Comparison of ENCODE assay signal across 2 cellular contexts in the genomic region with DNA sequence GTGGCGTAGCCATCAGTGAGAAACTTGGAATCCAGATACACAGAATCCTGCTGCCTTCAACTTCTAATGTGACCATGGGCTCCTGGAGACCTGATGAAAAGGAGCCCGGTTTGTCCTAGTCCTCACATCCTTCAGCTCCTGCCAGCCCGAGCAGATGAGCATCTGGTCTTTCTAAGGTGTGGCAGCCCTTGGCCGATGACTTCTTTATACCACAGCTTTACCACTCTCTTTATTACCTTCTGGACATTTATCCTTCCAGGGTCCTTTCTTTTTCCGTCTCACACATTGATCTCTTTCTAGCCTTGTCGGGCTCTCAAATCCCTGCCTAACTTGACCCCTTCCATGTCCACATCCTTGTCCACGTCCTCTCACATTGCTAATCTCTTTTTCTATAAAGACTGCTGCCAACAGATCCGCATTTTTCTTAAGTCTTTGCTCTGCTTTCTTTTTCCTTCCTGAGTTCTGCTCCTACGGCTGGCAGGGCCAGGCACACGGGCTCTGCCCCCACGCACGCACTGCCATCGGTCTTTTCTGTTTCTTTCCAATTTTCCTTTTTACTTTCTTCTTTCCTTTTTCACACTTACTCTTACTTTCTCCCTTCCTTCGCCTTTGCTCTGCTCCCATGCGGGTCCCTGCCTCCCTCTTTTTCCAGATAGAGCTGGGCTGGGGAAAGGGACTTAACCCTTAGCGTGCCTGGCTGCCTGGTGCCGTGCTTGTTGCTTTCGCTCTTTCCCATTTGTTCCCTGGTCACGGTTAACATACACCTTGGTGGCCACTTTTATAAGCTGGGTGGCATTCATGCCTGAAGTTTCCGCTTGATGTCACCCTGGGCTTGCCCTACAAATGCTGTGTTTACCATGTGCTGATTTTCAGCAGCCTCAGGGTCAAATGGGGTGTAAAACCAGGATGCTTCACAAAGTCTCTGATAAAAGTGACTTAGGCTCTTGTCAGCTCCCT.
TF ChIP-seq lines count a peak whose summit lies in the region.

No MANE protein-coding gene starts in this region.

TF ChIP-seq in IMR-90, 13 proteins besides CTCF, POLR2A, EP300 and RAD21:
- no peak for TF ChIP-seq FOS (IDR thresholded peaks at IDR 0.05; ENCODE audit: low read depth, low read length)
- no peak for TF ChIP-seq CHD1 (IDR thresholded peaks at IDR 0.05; ENCODE audit: low read depth, low read length)
- TF ChIP-seq MAFK (IDR thresholded peaks at IDR 0.05; ENCODE audit: low read depth, low read length): no peak
- no peak for TF ChIP-seq NFE2L2 (IDR thresholded peaks at IDR 0.05; ENCODE audit: low read depth, low read length)
- no peak for TF ChIP-seq SMC3 (IDR thresholded peaks at IDR 0.05; ENCODE audit: low read depth, low read length)
- TF ChIP-seq BHLHE40 (IDR thresholded peaks at IDR 0.05; ENCODE audit: low read depth, low read length): no peak
- no peak for TF ChIP-seq MAZ (IDR thresholded peaks at IDR 0.05; ENCODE audit: borderline replicate concordance, low read depth, low read length)
- no peak for TF ChIP-seq RCOR1 (IDR thresholded peaks at IDR 0.05; ENCODE audit: insufficient replicate concordance, low read length)
- TF ChIP-seq, protein P1, sequence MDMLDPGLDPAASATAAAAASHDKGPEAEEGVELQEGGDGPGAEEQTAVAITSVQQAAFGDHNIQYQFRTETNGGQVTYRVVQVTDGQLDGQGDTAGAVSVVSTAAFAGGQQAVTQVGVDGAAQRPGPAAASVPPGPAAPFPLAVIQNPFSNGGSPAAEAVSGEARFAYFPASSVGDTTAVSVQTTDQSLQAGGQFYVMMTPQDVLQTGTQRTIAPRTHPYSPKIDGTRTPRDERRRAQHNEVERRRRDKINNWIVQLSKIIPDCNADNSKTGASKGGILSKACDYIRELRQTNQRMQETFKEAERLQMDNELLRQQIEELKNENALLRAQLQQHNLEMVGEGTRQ (IDR thresholded peaks at IDR 0.05; ENCODE audit: low read depth, low read length): no peak
- no peak for TF ChIP-seq CEBPB (IDR thresholded peaks at IDR 0.05; ENCODE audit: low read depth, low read length)
- no peak for TF ChIP-seq MXI1 (IDR thresholded peaks at IDR 0.05; ENCODE audit: borderline replicate concordance, low read depth, low read length)
- TF ChIP-seq RFX5 (IDR thresholded peaks at IDR 0.05; ENCODE audit: low read depth, low read length): no peak
- TF ChIP-seq, protein P2, sequence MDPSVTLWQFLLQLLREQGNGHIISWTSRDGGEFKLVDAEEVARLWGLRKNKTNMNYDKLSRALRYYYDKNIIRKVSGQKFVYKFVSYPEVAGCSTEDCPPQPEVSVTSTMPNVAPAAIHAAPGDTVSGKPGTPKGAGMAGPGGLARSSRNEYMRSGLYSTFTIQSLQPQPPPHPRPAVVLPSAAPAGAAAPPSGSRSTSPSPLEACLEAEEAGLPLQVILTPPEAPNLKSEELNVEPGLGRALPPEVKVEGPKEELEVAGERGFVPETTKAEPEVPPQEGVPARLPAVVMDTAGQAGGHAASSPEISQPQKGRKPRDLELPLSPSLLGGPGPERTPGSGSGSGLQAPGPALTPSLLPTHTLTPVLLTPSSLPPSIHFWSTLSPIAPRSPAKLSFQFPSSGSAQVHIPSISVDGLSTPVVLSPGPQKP (IDR thresholded peaks at IDR 0.05; ENCODE audit: borderline replicate concordance, low read depth, low read length): no peak

TF ChIP-seq in HepG2, 621 proteins besides CTCF, POLR2A, EP300 and RAD21:
- no peak for TF ChIP-seq ZKSCAN1 (IDR thresholded peaks at IDR 0.05; ENCODE audit: low read length)
- TF ChIP-seq ZNF652 (CRISPR knock-in tag; IDR thresholded peaks at IDR 0.05; ENCODE audit: borderline replicate concordance, low read depth): peak; percentile 51; the same call in 1 of the 2 replicates
